Comparison of ENCODE assay signal across 8 cellular contexts in the genomic region with DNA sequence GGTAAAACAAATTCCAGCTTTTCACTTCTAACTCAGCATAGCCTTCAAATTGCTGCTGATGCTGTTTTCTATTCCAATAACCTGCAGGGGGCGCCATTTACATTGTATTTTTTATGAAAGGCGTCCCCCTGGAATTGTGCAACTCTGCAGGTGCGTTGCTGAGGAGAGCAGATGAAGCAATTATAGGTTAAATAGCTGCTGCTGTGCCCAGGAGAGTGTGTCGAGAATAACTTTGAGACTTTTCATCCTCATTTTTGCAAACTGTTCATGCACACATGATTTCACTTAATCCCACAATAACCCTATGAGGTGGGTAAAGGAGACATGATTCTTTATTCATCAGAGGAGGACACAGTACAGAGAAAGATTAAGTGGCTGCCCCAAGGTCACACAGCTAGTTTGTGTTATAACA.
A peak's percentile ranks its signal among the peaks of the same experiment; 100 is the strongest.
DNase-seq lines count a peak whose midpoint lies in the region; ATAC-seq and TF ChIP-seq lines count a peak whose summit lies in the region.

No MANE protein-coding gene starts in this region.

- peaks cover 2% of the 10 kb centered on the region for H3K4me1 Mint-ChIP-seq in T-helper 17 cell

- peak; percentile 84 for DNase-seq in NCI-H146 (lab: John Stamatoyannopoulos, UW)
- peak; percentile 28 to 41 (median 29) for DNase-seq in T-helper 17 cell
- DNase-seq in ascending aorta (ENCODE audit: low spot score in 2 of 2), result peak in 1 of 2 donors; percentile 78
- peak; percentile 68 for DNase-seq in iPS-NIHi11 (ENCODE audit: low spot score)
- peak; percentile 5 to 7 for DNase-seq in stimulated activated CD4-positive, alpha-beta T cell treated with anti-CD3 and anti-CD28 coated beads, Interleukin-15, amount 100 ng/mL, for 1 hour (ENCODE audit: low read depth in 1 of 2, low spot score in 1 of 2)
- no peak for DNase-seq in 8988T

- intact Hi-C loops in ascending aorta (cut with DNase I), result loop anchor here (2.0 kb wide), 1 partner anchor 676 kb away; no protein-coding TSS in a partner anchor

- H3K27me3 Mint-ChIP-seq in T-helper 17 cell, result peaks cover 20% of the 10 kb centered on the region

- peak; percentile 65 for TF ChIP-seq CTCF in GM12873 (IDR thresholded peaks at IDR 0.05; ENCODE audit: insufficient read depth, low read depth, low read length, missing control alignments)
- peak; percentile 78 to 83 (median 81) for TF ChIP-seq CTCF in ascending aorta (IDR thresholded peaks at IDR 0.05)

- H3K4me1 ChIP-seq in ascending aorta, result peaks cover 0 to 7% of the 10 kb centered on the region in 2 donors

- no peak overlapping the region for H3K4me3 ChIP-seq in ascending aorta

- no peak overlapping the region for H3K27ac ChIP-seq in ascending aorta

- no peak overlapping the region for H3K27ac Mint-ChIP-seq in T-helper 17 cell

- H3K27me3 ChIP-seq in ascending aorta, result no peaks in the 10 kb centered on the region

- H3K36me3 ChIP-seq in ascending aorta, result no peaks in the 10 kb centered on the region

- H3K9me3 ChIP-seq in T-helper 17 cell (ENCODE audit: control insufficient read depth, low read length, poor library complexity, severe bottlenecking) (no peaks in the 10 kb centered on the region), ascending aorta (no peaks in the 10 kb centered on the region)

- peaks cover 2% of the 10 kb centered on the region for H3K36me3 Mint-ChIP-seq in T-helper 17 cell (ENCODE audit: low read depth)

- ATAC-seq in HG02623 (IDR thresholded peaks at IDR 0.05; ENCODE audit: unreplicated experiment) (peak; percentile 80), T-helper 17 cell (no peak)

- no peak overlapping the region for H3K4me3 Mint-ChIP-seq in T-helper 17 cell
